Comparison of ENCODE assay signal across 23 cellular contexts in the genomic region with DNA sequence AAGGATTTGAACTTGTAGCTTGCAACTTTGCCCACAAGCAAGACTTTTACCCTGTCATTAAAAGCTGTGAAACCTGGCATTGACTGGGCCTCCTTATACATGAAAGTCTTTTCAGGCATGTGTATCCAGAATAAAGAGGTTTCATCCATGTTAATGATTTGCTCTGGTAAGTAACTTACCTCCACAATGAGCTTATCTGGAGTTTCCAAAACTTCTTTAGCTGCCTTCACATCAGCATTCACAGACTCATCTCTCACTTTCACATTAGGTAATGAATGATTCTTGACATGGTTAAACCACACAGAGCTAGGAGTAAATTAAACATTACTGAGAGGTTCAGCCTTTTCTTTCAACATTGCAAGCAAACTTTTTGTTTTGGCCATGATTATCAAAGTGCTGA.
DNase-seq lines count a peak whose midpoint lies in the region; ATAC-seq lines count a peak whose summit lies in the region.
"Had no signal": no experiment of that assay in that cellular context is flagged by ENCODE, and none has a peak within 500 bp of the region (broad histone marks: within the 10 kb centered on the region; RNA-seq: fewer than 3 reads in every experiment).

No MANE protein-coding gene starts in this region.

- peaks cover 0 to 21% (median 7%) of the 10 kb centered on the region in 5 donors for H3K9me3 Mint-ChIP-seq in CD8-positive, alpha-beta memory T cell

- no peak for DNase-seq in Karpas-422
- DNase-seq in activated effector memory CD4-positive, alpha-beta T cell treated with anti-CD3 and anti-CD28 coated beads, Interleukin-2, amount 50 U/mL, for 16 hours: no peak
- DNase-seq in CD8-positive, alpha-beta memory T cell: no peak
- no peak for DNase-seq in amniotic stem cell (lab: John Stamatoyannopoulos, UW)
- DNase-seq: cerebellar nuclear complex; DMS153; erythroblast; HCEC 1CT; lower lobe of right lung; MM.1S; NCI-H1436 treated with DMSO at 0.1 percent for 48 hours; NCI-H2171; Right ventricle myocardium superior; stimulated activated CD4-positive, alpha-beta T cell treated with anti-CD3 and anti-CD28 coated beads, Interleukin-2, amount 100 ng/mL, for 24 hours; stimulated activated naive CD8-positive, alpha-beta T cell treated with anti-CD3 and anti-CD28 coated beads, Interleukin-15, Interleukin-2, amounts not matched to agents 100 U/mL and 50 U/mL, for 24 hours; tibial artery had no signal

- no peak overlapping the region for H3K4me3 Mint-ChIP-seq in CD8-positive, alpha-beta memory T cell
- H3K4me3 Mint-ChIP-seq: activated T-helper 1 cell treated with anti-CD3 and anti-CD28 coated beads, Interleukin-12 subunit alpha, Interleukin-12 subunit beta, Interleukin-2, Interleukin-4 antibody, amounts not matched to agents 30 ng/mL and 10 ng/mL and 1 ng/mL, durations not matched to agents 14 hours and 24 hours and 36 hours had no signal

- POLR2A ChIA-PET in CD8-positive, alpha-beta memory T cell (lab: Charles Lee): no interaction called here

- no peaks in the 10 kb centered on the region for H3K27me3 ChIP-seq in Karpas-422 (ENCODE audit: low read length)
- no peaks in the 10 kb centered on the region for H3K27me3 ChIP-seq in CD8-positive, alpha-beta memory T cell (ENCODE audit: insufficient read depth, low read length, poor library complexity, severe bottlenecking)
- H3K27me3 ChIP-seq: tibial artery had no signal

- no peak overlapping the region for H3K27ac ChIP-seq in Karpas-422 (ENCODE audit: low read length)
- H3K27ac ChIP-seq in CD8-positive, alpha-beta memory T cell (ENCODE audit: low read depth, low read length): no peak overlapping the region
- H3K27ac ChIP-seq: lower lobe of right lung, prostate gland, skin epidermis, tibial artery had no signal

- H3K9me2 ChIP-seq in Karpas-422 (replicated peaks; ENCODE audit: insufficient read depth, low read length): no peaks in the 10 kb centered on the region

- ATAC-seq in GM19043 (IDR thresholded peaks at IDR 0.05; ENCODE audit: low read depth, unreplicated experiment) (peak; percentile 47), GM21825 (IDR thresholded peaks at IDR 0.05; ENCODE audit: unreplicated experiment) (peak; percentile 76), HG03108 (IDR thresholded peaks at IDR 0.05; ENCODE audit: unreplicated experiment) (peak; percentile 70)
- ATAC-seq: activated naive CD4-positive, alpha-beta T cell treated with anti-CD3 and anti-CD28 coated beads, Interleukin-2, amount 50 U/mL, for 72 hours; lower lobe of right lung; stimulated activated naive CD8-positive, alpha-beta T cell treated with anti-CD3 and anti-CD28 coated beads, Interleukin-15, Interleukin-2, amounts not matched to agents 100 U/mL and 50 U/mL, for 24 hours had no signal

- no peaks in the 10 kb centered on the region for H3K9me3 ChIP-seq in Karpas-422 (ENCODE audit: low read length)
- H3K9me3 ChIP-seq in CD8-positive, alpha-beta memory T cell (ENCODE audit: low read length): no peaks in the 10 kb centered on the region
- H3K9me3 ChIP-seq: prostate gland, tibial artery had no signal

- no peak overlapping the region for H3K4me3 ChIP-seq in Karpas-422 (ENCODE audit: low read length)
- H3K4me3 ChIP-seq in CD8-positive, alpha-beta memory T cell (ENCODE audit: low read length): no peak overlapping the region
- H3K4me3 ChIP-seq: lower lobe of right lung, prostate gland, skin epidermis, tibial artery had no signal

- H3K36me3 ChIP-seq in Karpas-422 (ENCODE audit: insufficient read depth, low read length): no peaks in the 10 kb centered on the region
- no peaks in the 10 kb centered on the region for H3K36me3 ChIP-seq in CD8-positive, alpha-beta memory T cell (ENCODE audit: insufficient read depth, low read length)
- H3K36me3 ChIP-seq: lower lobe of right lung, prostate gland, tibial artery had no signal

- H3K4me1 Mint-ChIP-seq in CD8-positive, alpha-beta memory T cell: no peaks in the 10 kb centered on the region

- no peaks in the 10 kb centered on the region for H4K20me1 ChIP-seq in Karpas-422 (ENCODE audit: insufficient read depth, low read depth, low read length)

- no peaks in the 10 kb centered on the region for H3K27me3 Mint-ChIP-seq in CD8-positive, alpha-beta memory T cell

- H3K9ac ChIP-seq in Karpas-422 (ENCODE audit: low read length): no peak overlapping the region

- no peak overlapping the region for H3K4me2 ChIP-seq in Karpas-422 (ENCODE audit: low read depth, low read length, poor library complexity, severe bottlenecking)

- H2AFZ ChIP-seq in Karpas-422 (ENCODE audit: low read length): peak overlapping the region; percentile 8; the same call in 1 of the 2 replicates

- no peaks in the 10 kb centered on the region for H3K4me1 ChIP-seq in Karpas-422 (ENCODE audit: low read length)
- no peaks in the 10 kb centered on the region for H3K4me1 ChIP-seq in CD8-positive, alpha-beta memory T cell (ENCODE audit: insufficient read depth, low read length)
- H3K4me1 ChIP-seq: lower lobe of right lung, prostate gland, tibial artery had no signal

- H3K27ac Mint-ChIP-seq in CD8-positive, alpha-beta memory T cell: no peak overlapping the region
- H3K27ac Mint-ChIP-seq: activated naive CD4-positive, alpha-beta T cell treated with anti-CD3 and anti-CD28 coated beads, Interleukin-2, amount 50 U/mL, for 72 hours; activated T-helper 1 cell treated with anti-CD3 and anti-CD28 coated beads, Interleukin-12 subunit alpha, Interleukin-12 subunit beta, Interleukin-2, Interleukin-4 antibody, amounts not matched to agents 30 ng/mL and 10 ng/mL and 1 ng/mL, durations not matched to agents 14 hours and 24 hours and 36 hours had no signal

- no peaks in the 10 kb centered on the region for H3K79me2 ChIP-seq in Karpas-422 (ENCODE audit: low read length)

- peaks cover 0 to 1% (median 0%) of the 10 kb centered on the region in 3 donors for H3K36me3 Mint-ChIP-seq in CD8-positive, alpha-beta memory T cell
- H3K36me3 Mint-ChIP-seq: activated naive CD4-positive, alpha-beta T cell treated with anti-CD3 and anti-CD28 coated beads, Interleukin-2, amount 50 U/mL, for 72 hours had no signal

- CTCF ChIA-PET in CD8-positive, alpha-beta memory T cell (lab: Charles Lee): no interaction called here
